12 cellular contexts compared by ENCODE assay signal in genomic region chr5:181161534-181162175, GRCh38. TPM values are rescaled to one million over a fixed set of nuclear protein-coding genes. Genes with fewer than 3 reads are reported as not detected.
A peak's percentile ranks its signal among the peaks of the same experiment; 100 is the strongest.
DNase-seq lines count a peak whose midpoint lies in the region; ATAC-seq and TF ChIP-seq lines count a peak whose summit lies in the region.
"Had no signal": no experiment of that assay in that cellular context is flagged by ENCODE, and none has a peak within 500 bp of the region (broad histone marks: within the 10 kb centered on the region; RNA-seq: fewer than 3 reads in every experiment).

No MANE protein-coding gene starts in this region.

- no peaks in the 10 kb centered on the region for H3K36me3 ChIP-seq in OCI-LY3 (replicated peaks; ENCODE audit: low read depth, low read length)
- H3K36me3 ChIP-seq in effector memory CD4-positive, alpha-beta T cell (ENCODE audit: control insufficient read depth, insufficient read depth, low read length), result no peaks in the 10 kb centered on the region
- no peaks in the 10 kb centered on the region for H3K36me3 ChIP-seq in osteoblast (ENCODE audit: insufficient read depth, low read length)
- H3K36me3 ChIP-seq: spleen, tibial artery had no signal

- peaks cover 35% of the 10 kb centered on the region for H3K4me1 ChIP-seq in OCI-LY3 (ENCODE audit: low read length)
- H3K4me1 ChIP-seq in effector memory CD4-positive, alpha-beta T cell (ENCODE audit: control insufficient read depth, insufficient read depth, low read length, poor library complexity, severe bottlenecking), result peaks cover 12% of the 10 kb centered on the region
- peaks cover 6% of the 10 kb centered on the region for H3K4me1 ChIP-seq in osteoblast (ENCODE audit: insufficient read depth, low read length)

- DNase-seq in DMS 273 (lab: John Stamatoyannopoulos, UW; ENCODE audit: unreplicated experiment) (peak; percentile 52), DMS 273 treated with DMSO at 0.1 percent for 48 hours (lab: John Stamatoyannopoulos, UW) (no peak), osteoblast (ENCODE audit: insufficient read length, low spot score, missing footprints) (no peak), H4 (ENCODE audit: low spot score) (no peak)
- no peak for DNase-seq in effector memory CD4-positive, alpha-beta T cell
- DNase-seq: NCI-H1436 treated with DMSO at 0.1 percent for 48 hours, tibial artery had no signal

- H3K4me3 ChIP-seq in OCI-LY3 (ENCODE audit: low read length) (peak overlapping the region; percentile 77), osteoblast (ENCODE audit: insufficient read depth, low read length) (peak overlapping the region; percentile 31)
- no peak overlapping the region for H3K4me3 ChIP-seq in effector memory CD4-positive, alpha-beta T cell (ENCODE audit: insufficient read depth, low read depth, low read length, poor library complexity, severe bottlenecking)
- H3K4me3 ChIP-seq: tibial artery had no signal

- no peak for TF ChIP-seq CTCF in OCI-LY3 (IDR thresholded peaks at IDR 0.05; ENCODE audit: low read depth, low read length)
- no peak for TF ChIP-seq CTCF in osteoblast (IDR thresholded peaks at IDR 0.05; ENCODE audit: extremely low read depth, low read depth, low read length)

- no peak for ATAC-seq in GM21528 (IDR thresholded peaks at IDR 0.05; ENCODE audit: low FRiP score, unreplicated experiment)
- ATAC-seq in HG03095 (IDR thresholded peaks at IDR 0.05; ENCODE audit: unreplicated experiment), result no peak

- H4K20me1 ChIP-seq in OCI-LY3 (ENCODE audit: insufficient read depth, low read length) (no peaks in the 10 kb centered on the region), osteoblast (ENCODE audit: insufficient read depth, low read length) (no peaks in the 10 kb centered on the region)

- peak overlapping the region; percentile 42 for H3K9ac ChIP-seq in OCI-LY3 (ENCODE audit: low read length)

- H3K4me2 ChIP-seq in OCI-LY3 (ENCODE audit: low read length) (peak overlapping the region; percentile 79), osteoblast (ENCODE audit: insufficient read depth, low read length) (peak overlapping the region; percentile 42)

- no peaks in the 10 kb centered on the region for H3K27me3 ChIP-seq in OCI-LY3 (ENCODE audit: low read depth, low read length)
- H3K27me3 ChIP-seq in effector memory CD4-positive, alpha-beta T cell (replicated peaks; ENCODE audit: control insufficient read depth, insufficient read depth, low read length, poor library complexity, severe bottlenecking), result peaks cover 5% of the 10 kb centered on the region
- peaks cover 10% of the 10 kb centered on the region for H3K27me3 ChIP-seq in osteoblast (ENCODE audit: insufficient read depth, low read length)

- H3K9me3 ChIP-seq in OCI-LY3 (ENCODE audit: insufficient read depth, low read length), result no peaks in the 10 kb centered on the region
- no peaks in the 10 kb centered on the region for H3K9me3 ChIP-seq in effector memory CD4-positive, alpha-beta T cell (ENCODE audit: control insufficient read depth, low read length)
- H3K9me3 ChIP-seq in osteoblast (ENCODE audit: low read depth, low read length), result no peaks in the 10 kb centered on the region
- H3K9me3 ChIP-seq: tibial artery had no signal

- H3K27ac ChIP-seq in OCI-LY3 (ENCODE audit: low read length), result 0 out of 2 replicates have a peak overlapping the region, but pooled peaks have one; percentile 6
- H3K27ac ChIP-seq in effector memory CD4-positive, alpha-beta T cell (ENCODE audit: insufficient read depth, low read length, poor library complexity, severe bottlenecking), result peak overlapping the region; percentile 47
- H3K27ac ChIP-seq in osteoblast (ENCODE audit: low read depth, low read length), result peak overlapping the region; percentile 51
- H3K27ac ChIP-seq: tibial artery had no signal

- peak overlapping the region; percentile 27; the same call in 1 of the 2 replicates for H2AFZ ChIP-seq in OCI-LY3 (ENCODE audit: low read depth, low read length)
- H2AFZ ChIP-seq in osteoblast (ENCODE audit: low read length), result peak overlapping the region; percentile 80

- no peaks in the 10 kb centered on the region for H3K79me2 ChIP-seq in OCI-LY3 (ENCODE audit: low read length)
- H3K79me2 ChIP-seq in osteoblast (ENCODE audit: insufficient read depth, low read length), result no peaks in the 10 kb centered on the region

RNA-seq across cellular contexts. Expression of gene OR2V2, which starts 14.3 kb away (rescaled TPM):
- not detected in 2 replicates for total RNA-seq in osteoblast
- total RNA-seq in H4 (2014; rRNA removed; shearing (Covaris generic)), result not detected in 2 replicates
- total RNA-seq: spleen; T-helper 1 cell treated with Interleukin-12 subunit alpha and Interleukin-12 subunit beta and Interleukin-4 antibody, amounts not matched to agents 30 ng/mL and 1 ng/mL, for 36 hours had no signal

RNA-seq across cellular contexts. Expression of gene OR2V1, which starts 30.7 kb away (rescaled TPM):
- not detected in 2 replicates for total RNA-seq in osteoblast
- not detected in 2 replicates for total RNA-seq in H4 (2014; rRNA removed; shearing (Covaris generic))
- total RNA-seq: spleen; T-helper 1 cell treated with Interleukin-12 subunit alpha and Interleukin-12 subunit beta and Interleukin-4 antibody, amounts not matched to agents 30 ng/mL and 1 ng/mL, for 36 hours had no signal

RNA-seq across cellular contexts. Expression of gene TRIM7, which starts 43.3 kb away (rescaled TPM):
- 0.29 and 0.72 TPM in 2 replicates for total RNA-seq in osteoblast
- 0.10 and 0.27 TPM in 2 replicates for total RNA-seq in H4 (2014; rRNA removed; shearing (Covaris generic))
